25 cellular contexts compared by ENCODE assay signal in genomic region chr1:84496498-84496897, GRCh38. TPM values are rescaled to one million over a fixed set of nuclear protein-coding genes. Genes with fewer than 3 reads are reported as not detected.
"Had no signal": no experiment of that assay in that cellular context is flagged by ENCODE, and none has a peak within 500 bp of the region (broad histone marks: within the 10 kb centered on the region; RNA-seq: fewer than 3 reads in every experiment).

No MANE protein-coding gene starts in this region.

- H3K27me3 ChIP-seq: dorsolateral prefrontal cortex, esophagus muscularis mucosa, foreskin keratinocyte, gastroesophageal sphincter, heart left ventricle, hepatocyte, left lung had no signal

- H3K4me3 Mint-ChIP-seq: immature natural killer cell, mesothelial cell of epicardium, naive B cell had no signal

- H3K27ac Mint-ChIP-seq: mesothelial cell of epicardium had no signal

- H3K9me3 Mint-ChIP-seq: immature natural killer cell; mesothelial cell of epicardium; naive B cell; naive thymus-derived CD8-positive, alpha-beta T cell had no signal

- FAIRE-seq: endothelial cell of umbilical vein, frontal cortex had no signal

- H3K4me1 ChIP-seq: foreskin keratinocyte had no signal

- H3K27ac ChIP-seq: coronary artery, dorsolateral prefrontal cortex, esophagus muscularis mucosa, foreskin keratinocyte, gastroesophageal sphincter, heart left ventricle, hepatocyte, left lung, lower lobe of right lung had no signal

- H2AFZ ChIP-seq: hepatocyte had no signal

- ATAC-seq: foreskin keratinocyte; gastroesophageal sphincter; heart left ventricle; left cardiac atrium; left lung; left ventricle myocardium superior; lower lobe of right lung; mucosa of descending colon; naive thymus-derived CD8-positive, alpha-beta T cell had no signal

- H3K4me2 ChIP-seq: hepatocyte had no signal

- H3K27me3 Mint-ChIP-seq: naive B cell; naive thymus-derived CD8-positive, alpha-beta T cell had no signal

- H3K4me3 ChIP-seq: coronary artery, dorsolateral prefrontal cortex, esophagus muscularis mucosa, gastroesophageal sphincter, heart left ventricle, hepatocyte, left lung, lower lobe of right lung, mucosa of descending colon had no signal

- DNase-seq: dermis blood vessel endothelial cell; dorsolateral prefrontal cortex; effector CD4-positive, alpha-beta T cell; effector memory CD4-positive, alpha-beta T cell; heart left ventricle; hypothalamus; immature natural killer cell; islet precursor cell; left cardiac atrium; left lung; left ventricle myocardium superior; lower lobe of right lung; mesenchymal stem cell; mucosa of descending colon; naive B cell; naive thymus-derived CD8-positive, alpha-beta T cell had no signal

- H3K9me3 ChIP-seq: esophagus muscularis mucosa, gastroesophageal sphincter, heart left ventricle, left lung, lower lobe of right lung, mucosa of descending colon had no signal

RNA-seq across cellular contexts. Expression of gene SPATA1, which starts 9.7 kb away (rescaled TPM):
- total RNA-seq: kidney epithelial cell had no signal
- polyA plus RNA-seq: naive thymus-derived CD8-positive, alpha-beta T cell had no signal
